In the genomic region with DNA sequence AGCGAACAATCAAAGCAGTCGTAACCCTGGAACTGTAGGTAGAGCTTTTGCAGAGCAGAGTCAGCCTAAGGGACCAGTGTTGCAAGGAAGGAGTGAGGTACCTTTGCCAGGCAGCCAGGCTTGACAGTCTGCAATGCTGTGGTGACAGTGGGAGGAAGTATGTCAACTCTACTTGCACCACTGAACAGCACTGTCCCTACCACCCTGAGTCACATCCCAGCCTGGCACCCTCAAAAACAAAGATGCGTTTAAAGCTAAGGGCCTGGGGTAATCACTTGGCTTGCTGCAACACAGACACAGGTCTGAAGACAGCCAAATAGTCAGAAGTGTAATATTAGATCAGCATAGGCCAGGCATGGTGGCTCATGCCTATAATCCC, we compare ENCODE assay signal across 26 cellular contexts.
A peak's percentile ranks its signal among the peaks of the same experiment; 100 is the strongest.
DNase-seq lines count a peak whose midpoint lies in the region; ATAC-seq, FAIRE-seq and TF ChIP-seq lines count a peak whose summit lies in the region.
"Had no signal": no experiment of that assay in that cellular context is flagged by ENCODE, and none has a peak within 500 bp of the region (broad histone marks: within the 10 kb centered on the region; RNA-seq: fewer than 3 reads in every experiment).

No MANE protein-coding gene starts in this region.

- H3K4me1 Mint-ChIP-seq in CD8-positive, alpha-beta memory T cell: peaks cover 0 to 1% (median 0%) of the 10 kb centered on the region in 3 donors
- H3K4me1 Mint-ChIP-seq: CD4-positive, CD25-positive, alpha-beta regulatory T cell had no signal

- H3K4me3 ChIP-seq in BLaER1 (no peak overlapping the region), colonic mucosa (no peak overlapping the region), pancreas (no peak overlapping the region)
- H3K4me3 ChIP-seq in CD8-positive, alpha-beta memory T cell (ENCODE audit: low read length): no peak overlapping the region
- H3K4me3 ChIP-seq: ascending aorta, esophagus squamous epithelium, GM23248, Peyer's patch, right lobe of liver, SJCRH30 had no signal

- H3K9me3 Mint-ChIP-seq in CD8-positive, alpha-beta memory T cell: peaks cover 4 to 11% (median 6%) of the 10 kb centered on the region in 5 donors

- H3K27ac Mint-ChIP-seq in CD8-positive, alpha-beta memory T cell: no peak overlapping the region
- H3K27ac Mint-ChIP-seq: activated CD8-positive, alpha-beta T cell treated with anti-CD3 and anti-CD28 coated beads for 36 hours; activated naive CD8-positive, alpha-beta T cell; CD4-positive, CD25-positive, alpha-beta regulatory T cell; endodermal cell; nephron progenitor cell had no signal

- POLR2A ChIA-PET in CD8-positive, alpha-beta memory T cell (lab: Charles Lee): no interaction called here

- intact Hi-C loops in colonic mucosa (cut with DNase I) (no loop called here), posterior vena cava (cut with DNase I) (loop anchor here in 1 of 2 donors (2.0 kb wide), 1 partner anchor 75 kb away; no protein-coding TSS in a partner anchor), pancreas (cut with DNase I) (no loop called here)

- 0 out of 2 replicates have a peak overlapping the region, but pooled peaks have one; percentile 5 for H3K4me2 ChIP-seq in BLaER1

- DNase-seq in HTR-8/SVneo (ENCODE audit: insufficient read length, low spot score): no peak
- peak; percentile 8 for DNase-seq in colonic mucosa
- peak; percentile 36 for DNase-seq in posterior vena cava (ENCODE audit: low spot score)
- no peak for DNase-seq in omental fat pad (ENCODE audit: low spot score)
- DNase-seq in CD8-positive, alpha-beta memory T cell: no peak
- no peak for DNase-seq in pancreas
- DNase-seq: activated CD8-positive, alpha-beta T cell treated with anti-CD3 and anti-CD28 coated beads for 36 hours; CD4-positive, CD25-positive, alpha-beta regulatory T cell; endodermal cell; esophagus squamous epithelium; foreskin melanocyte; GM23248; Kasumi-1; NCI-H1092; NCI-H187 treated with DMSO at 0.1 percent for 48 hours; NCI-H526 treated with DMSO at 0.1 percent for 48 hours; nephron progenitor cell; right lobe of liver; SJCRH30; stimulated activated CD4-positive, alpha-beta T cell treated with anti-CD3 and anti-CD28 coated beads, Interleukin-4, amount 100 ng/mL, for 1 hour had no signal

- WGBS in pancreas, 2 donors: 93 to 98% methylated on average over 3 of the region's 3 CpGs

- H3K4me3 Mint-ChIP-seq in CD8-positive, alpha-beta memory T cell: no peak overlapping the region
- H3K4me3 Mint-ChIP-seq: activated CD8-positive, alpha-beta T cell treated with anti-CD3 and anti-CD28 coated beads for 36 hours; activated naive CD8-positive, alpha-beta T cell; CD4-positive, CD25-positive, alpha-beta regulatory T cell; endodermal cell; nephron progenitor cell had no signal

- no peak overlapping the region for H3K27ac ChIP-seq in BLaER1
- H3K27ac ChIP-seq in colonic mucosa: no peak overlapping the region
- H3K27ac ChIP-seq in CD8-positive, alpha-beta memory T cell (ENCODE audit: low read depth, low read length): no peak overlapping the region
- no peak overlapping the region for H3K27ac ChIP-seq in pancreas
- H3K27ac ChIP-seq: ascending aorta, esophagus squamous epithelium, GM23248, HL-60, parathyroid adenoma, Peyer's patch, right lobe of liver, SJCRH30 had no signal

- TF ChIP-seq CTCF in colonic mucosa (IDR thresholded peaks at IDR 0.05) (no peak), omental fat pad (IDR thresholded peaks at IDR 0.05) (no peak), pancreas (IDR thresholded peaks at IDR 0.05) (no peak)

- H3K36me3 ChIP-seq in BLaER1 (no peaks in the 10 kb centered on the region), colonic mucosa (no peaks in the 10 kb centered on the region), pancreas (no peaks in the 10 kb centered on the region)
- no peaks in the 10 kb centered on the region for H3K36me3 ChIP-seq in CD8-positive, alpha-beta memory T cell (ENCODE audit: insufficient read depth, low read length)
- H3K36me3 ChIP-seq: ascending aorta, esophagus squamous epithelium, Peyer's patch, right lobe of liver, SJCRH30 had no signal

- no peak overlapping the region for H3K9ac ChIP-seq in BLaER1
- no peak overlapping the region for H3K9ac ChIP-seq in colonic mucosa (ENCODE audit: low read depth in 2 of 2, low read length in 2 of 2)
- H3K9ac ChIP-seq: GM23248, parathyroid adenoma had no signal

- FAIRE-seq in HTR-8/SVneo (lab: Jason Lieb, UNC): peak; percentile 89
- no peak for FAIRE-seq in pancreas (lab: Jason Lieb, UNC)

- no peaks in the 10 kb centered on the region for H3K27me3 ChIP-seq in BLaER1
- no peaks in the 10 kb centered on the region for H3K27me3 ChIP-seq in colonic mucosa
- no peaks in the 10 kb centered on the region for H3K27me3 ChIP-seq in CD8-positive, alpha-beta memory T cell (ENCODE audit: insufficient read depth, low read length, poor library complexity, severe bottlenecking)
- H3K27me3 ChIP-seq in pancreas: no peaks in the 10 kb centered on the region
- H3K27me3 ChIP-seq: ascending aorta, esophagus squamous epithelium, Peyer's patch, right lobe of liver, SJCRH30 had no signal

- H3K27me3 Mint-ChIP-seq in CD8-positive, alpha-beta memory T cell: peaks cover 8 to 12% of the 10 kb centered on the region in 2 donors
- H3K27me3 Mint-ChIP-seq: activated CD8-positive, alpha-beta T cell treated with anti-CD3 and anti-CD28 coated beads for 36 hours; activated naive CD8-positive, alpha-beta T cell; CD4-positive, CD25-positive, alpha-beta regulatory T cell had no signal

- CTCF ChIA-PET in CD8-positive, alpha-beta memory T cell (lab: Charles Lee): no interaction called here

- peaks cover 0 to 14% (median 0%) of the 10 kb centered on the region in 3 donors for H3K36me3 Mint-ChIP-seq in CD8-positive, alpha-beta memory T cell
- H3K36me3 Mint-ChIP-seq: CD4-positive, CD25-positive, alpha-beta regulatory T cell had no signal

- H3K4me1 ChIP-seq in BLaER1 (peaks cover 8% of the 10 kb centered on the region; the same call in 1 of the 2 replicates), colonic mucosa (no peaks in the 10 kb centered on the region), pancreas (no peaks in the 10 kb centered on the region)
- H3K4me1 ChIP-seq in CD8-positive, alpha-beta memory T cell (ENCODE audit: insufficient read depth, low read length): no peaks in the 10 kb centered on the region
- H3K4me1 ChIP-seq: ascending aorta, esophagus squamous epithelium, parathyroid adenoma, Peyer's patch, right lobe of liver, SJCRH30 had no signal

- H3K9me3 ChIP-seq in BLaER1 (peaks cover 24% of the 10 kb centered on the region), colonic mucosa (no peaks in the 10 kb centered on the region), pancreas (no peaks in the 10 kb centered on the region)
- no peaks in the 10 kb centered on the region for H3K9me3 ChIP-seq in CD8-positive, alpha-beta memory T cell (ENCODE audit: low read length)
- H3K9me3 ChIP-seq: esophagus squamous epithelium, Peyer's patch, right lobe of liver, SJCRH30 had no signal

- ATAC-seq in omental fat pad (ENCODE audit: low FRiP score): no peak
- ATAC-seq in pancreas: no peak
- ATAC-seq: activated CD8-positive, alpha-beta T cell treated with anti-CD3 and anti-CD28 coated beads for 36 hours; right lobe of liver had no signal

- no peaks in the 10 kb centered on the region for H4K20me1 ChIP-seq in BLaER1

Comparison
In these comparisons a context has a peak if more than half of its experiments do, and no peak if none do; other contexts are left out.
1. DNase-seq: peak in colonic mucosa (single experiment) and posterior vena cava (single experiment); none in HTR-8/SVneo (single experiment), omental fat pad (single experiment), CD8-positive, alpha-beta memory T cell (0 of 5) and pancreas (0 of 6).